ENCODE assay signal across 16 cellular contexts in the genomic region with DNA sequence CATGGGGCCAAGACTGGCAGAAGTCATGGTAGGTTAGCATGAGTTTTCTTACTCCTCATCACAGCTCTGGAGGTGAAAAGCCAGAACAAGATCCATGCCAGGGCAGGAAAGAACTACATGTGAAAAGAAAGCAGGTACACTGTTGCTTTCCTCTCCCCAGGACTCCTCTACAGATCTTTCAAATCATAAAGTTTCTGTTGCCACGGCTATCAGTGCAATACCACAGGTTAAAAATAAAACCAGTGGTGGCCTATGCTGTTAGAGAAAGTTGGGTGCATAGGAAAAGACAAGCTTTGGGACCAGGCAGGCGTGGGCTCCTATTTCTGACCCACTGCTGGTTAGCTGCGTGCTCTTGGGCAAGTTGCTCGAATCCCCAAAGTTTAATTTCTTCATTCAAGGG.
DNase-seq lines count a peak whose midpoint lies in the region; ATAC-seq and TF ChIP-seq lines count a peak whose summit lies in the region.
"Had no signal": no experiment of that assay in that cellular context is flagged by ENCODE, and none has a peak within 500 bp of the region (broad histone marks: within the 10 kb centered on the region; RNA-seq: fewer than 3 reads in every experiment).

No MANE protein-coding gene starts in this region.

- H2AFZ ChIP-seq in osteoblast (ENCODE audit: low read length) = no peak overlapping the region
- H2AFZ ChIP-seq: GM23248 had no signal

- TF ChIP-seq CTCF in GM10248 (IDR thresholded peaks at IDR 0.05; ENCODE audit: control extremely low read depth, extremely low read depth, low read depth, missing control alignments) (no peak), osteoblast (IDR thresholded peaks at IDR 0.05; ENCODE audit: extremely low read depth, low read depth, low read length) (no peak), osteocyte (IDR thresholded peaks at IDR 0.05) (no peak), WERI-Rb-1 (IDR thresholded peaks at IDR 0.05; ENCODE audit: low read depth, low read length) (no peak)

- POLR2A ChIA-PET in GM10248 (lab: Yijun Ruan, JAX) = interaction anchor here (0.8 kb wide), 1 partner anchor 79 kb away, joined by 3 read pairs; no protein-coding TSS in a partner anchor

- H3K4me1 Mint-ChIP-seq in osteocyte (ENCODE audit: unreplicated experiment) = peaks cover 45% of the 10 kb centered on the region
- H3K4me1 Mint-ChIP-seq: central memory CD8-positive, alpha-beta T cell had no signal

- H3K27me3 Mint-ChIP-seq in osteocyte (ENCODE audit: unreplicated experiment) = no peaks in the 10 kb centered on the region

- H3K79me2 ChIP-seq in osteoblast (ENCODE audit: insufficient read depth, low read length) = peaks cover 98% of the 10 kb centered on the region

- no peaks in the 10 kb centered on the region for H3K9me3 Mint-ChIP-seq in osteocyte (ENCODE audit: unreplicated experiment)
- H3K9me3 Mint-ChIP-seq: central memory CD8-positive, alpha-beta T cell had no signal

- H3K36me3 ChIP-seq in osteoblast (ENCODE audit: insufficient read depth, low read length) (peaks cover 3% of the 10 kb centered on the region), WERI-Rb-1 (no peaks in the 10 kb centered on the region)
- H3K36me3 ChIP-seq: ovary had no signal

- H3K4me3 ChIP-seq in osteoblast (ENCODE audit: insufficient read depth, low read length) (no peak overlapping the region), WERI-Rb-1 (ENCODE audit: low read depth, low read length) (no peak overlapping the region)
- H3K4me3 ChIP-seq: GM23248, ovary, testis had no signal

- no peak overlapping the region for H3K4me2 ChIP-seq in osteoblast (ENCODE audit: insufficient read depth, low read length)

- H3K27me3 ChIP-seq in osteoblast (ENCODE audit: insufficient read depth, low read length) (no peaks in the 10 kb centered on the region), WERI-Rb-1 (ENCODE audit: insufficient read depth, low read depth, severe bottlenecking) (no peaks in the 10 kb centered on the region)
- H3K27me3 ChIP-seq: ovary, testis had no signal

- H3K27ac ChIP-seq in osteoblast (ENCODE audit: low read depth, low read length) (no peak overlapping the region), WERI-Rb-1 (no peak overlapping the region)
- H3K27ac ChIP-seq: GM23248, ovary, testis had no signal

- H3K9me3 ChIP-seq in osteoblast (ENCODE audit: low read depth, low read length) (no peaks in the 10 kb centered on the region), WERI-Rb-1 (ENCODE audit: severe bottlenecking) (no peaks in the 10 kb centered on the region)
- H3K9me3 ChIP-seq: ovary, testis had no signal

- DNase-seq in GM10248 (ENCODE audit: extremely low spot score) (peak; percentile 15), NCI-H748 (lab: John Stamatoyannopoulos, UW; ENCODE audit: unreplicated experiment) (no peak), osteoblast (ENCODE audit: insufficient read length, low spot score, missing footprints) (no peak), osteocyte (ENCODE audit: extremely low spot score, unreplicated experiment) (no peak), WERI-Rb-1 (no peak)
- DNase-seq: ACHN; activated effector memory CD4-positive, alpha-beta T cell treated with Interleukin-2 at 50 U/mL for 16 hours; DND-41; GM23248; Karpas-422; ovary; testis had no signal

- peaks cover 50% of the 10 kb centered on the region for H4K20me1 ChIP-seq in osteoblast (ENCODE audit: insufficient read depth, low read length)

- H3K4me1 ChIP-seq in osteoblast (ENCODE audit: insufficient read depth, low read length) = peaks cover 24% of the 10 kb centered on the region

- H3K36me3 Mint-ChIP-seq in osteocyte (ENCODE audit: unreplicated experiment) = no peaks in the 10 kb centered on the region

- ATAC-seq in GM19397 (IDR thresholded peaks at IDR 0.05; ENCODE audit: unreplicated experiment) (peak; percentile 73), HG02852 (IDR thresholded peaks at IDR 0.05; ENCODE audit: unreplicated experiment) (peak; percentile 89), HG03558 (IDR thresholded peaks at IDR 0.05; ENCODE audit: extremely low read depth, unreplicated experiment) (peak; percentile 70)

- H3K4me3 Mint-ChIP-seq in osteocyte (ENCODE audit: unreplicated experiment) = no peak overlapping the region
- H3K4me3 Mint-ChIP-seq: central memory CD8-positive, alpha-beta T cell had no signal

- H3K27ac Mint-ChIP-seq in osteocyte (ENCODE audit: unreplicated experiment) = no peak overlapping the region

- CTCF ChIA-PET in GM10248 (lab: Yijun Ruan, JAX) = interaction anchor here (0.6 to 2.1 kb wide), 4 partner anchors 9 to 221 kb away, joined by 3 to 5 read pairs (median 4); a partner anchor contains a TSS
